1 cellular context compared by ENCODE assay signal in genomic region chr2:27860111-27860510, GRCh38.
TF ChIP-seq lines count a peak whose summit lies in the region.

No MANE protein-coding gene starts in this region.

TF ChIP-seq in endothelial cell of umbilical vein, 7 proteins besides CTCF, POLR2A, EP300 and RAD21:
- TF ChIP-seq MAX (IDR thresholded peaks at IDR 0.05; ENCODE audit: insufficient read depth, insufficient read length) (no peak), GATA2 (IDR thresholded peaks at IDR 0.05; ENCODE audit: insufficient read depth, insufficient read length, low read depth, low read length) (no peak), POLR2AphosphoS5 (IDR thresholded peaks at IDR 0.05; ENCODE audit: insufficient read depth, low read depth, low read length) (no peak), EZH2 (IDR thresholded peaks at IDR 0.05; ENCODE audit: borderline replicate concordance, low read depth, low read length, severe bottlenecking) (no peak), JUN (IDR thresholded peaks at IDR 0.05; ENCODE audit: borderline replicate concordance, insufficient read depth, insufficient read length, low read depth) (no peak), FOS (IDR thresholded peaks at IDR 0.05; ENCODE audit: borderline replicate concordance, insufficient read depth, low read length) (no peak), MYC (IDR thresholded peaks at IDR 0.05; ENCODE audit: low read depth, low read length) (no peak)
